21 cellular contexts compared by ENCODE assay signal in genomic region chr4:140943887-140944515, GRCh38.
DNase-seq lines count a peak whose midpoint lies in the region; ATAC-seq and TF ChIP-seq lines count a peak whose summit lies in the region.
"Had no signal": no experiment of that assay in that cellular context is flagged by ENCODE, and none has a peak within 500 bp of the region (broad histone marks: within the 10 kb centered on the region; RNA-seq: fewer than 3 reads in every experiment).

No MANE protein-coding gene starts in this region.

- H3K9ac ChIP-seq in muscle layer of colon (ENCODE audit: low read length), result no peak overlapping the region

- H3K4me1 ChIP-seq in ACC112 (ENCODE audit: control insufficient read depth, insufficient read depth, low read length, unreplicated experiment), result peaks cover 42% of the 10 kb centered on the region
- peaks cover 49% of the 10 kb centered on the region for H3K4me1 ChIP-seq in muscle layer of colon (ENCODE audit: insufficient read depth, low read length)
- H3K4me1 ChIP-seq: A549 had no signal

- ATAC-seq in GM19035 (IDR thresholded peaks at IDR 0.05; ENCODE audit: unreplicated experiment), result no peak
- ATAC-seq: A549; activated CD8-positive, alpha-beta T cell treated with anti-CD3 and anti-CD28 coated beads for 36 hours; natural killer cell treated with Interleukin-12 subunit alpha and Interleukin-12 subunit beta and Interleukin-15 and Interleukin-18, amount 100 ng/mL, for 72 hours; Right ventricle myocardium inferior; stimulated activated naive B cell treated with anti-CD40 and anti-IgM and Interleukin-4, amounts not matched to agents 10 μg/mL and 1 μg/mL and 100 μg/mL, for 72 hours had no signal

- H3K79me2 ChIP-seq in ACC112 (ENCODE audit: control insufficient read depth, insufficient read depth, low read length, unreplicated experiment), result no peaks in the 10 kb centered on the region

- H3K9me3 ChIP-seq in muscle layer of colon (ENCODE audit: low read length), result no peaks in the 10 kb centered on the region
- H3K9me3 ChIP-seq: A549 had no signal

- H3K27me3 ChIP-seq in ACC112 (ENCODE audit: insufficient read depth, low read length) (no peaks in the 10 kb centered on the region), muscle layer of colon (ENCODE audit: control insufficient read depth in 1 of 2, insufficient read depth in 2 of 2, low read length in 2 of 2) (no peaks in the 10 kb centered on the region)
- H3K27me3 ChIP-seq: cardiac muscle cell had no signal

- peak overlapping the region; percentile 40 for H3K4me3 ChIP-seq in ACC112 (ENCODE audit: low read depth, low read length)
- no peak overlapping the region for H3K4me3 ChIP-seq in cardiac fibroblast (replicated peaks in 1 of 2; ENCODE audit: low read depth in 2 of 2, low read length in 2 of 2)
- H3K4me3 ChIP-seq in muscle layer of colon (ENCODE audit: low read depth in 1 of 2, low read length in 2 of 2), result no peak overlapping the region
- no peak overlapping the region for H3K4me3 ChIP-seq in coronary artery
- H3K4me3 ChIP-seq: A549, cardiac muscle cell had no signal

- H3K27ac ChIP-seq in ACC112 (ENCODE audit: low read depth, low read length) (peak overlapping the region; percentile 89), muscle layer of colon (ENCODE audit: low read depth, low read length) (peak overlapping the region; percentile 35), coronary artery (no peak overlapping the region)
- H3K27ac ChIP-seq: A549, cardiac muscle cell had no signal

- peak overlapping the region; percentile 23 for H2AFZ ChIP-seq in ACC112 (ENCODE audit: low read length, unreplicated experiment)

- TF ChIP-seq CTCF in cardiac fibroblast (IDR thresholded peaks at IDR 0.05; ENCODE audit: low read depth, low read length), result no peak
- no peak for TF ChIP-seq CTCF in coronary artery (IDR thresholded peaks at IDR 0.05)

- H3K36me3 ChIP-seq in ACC112 (ENCODE audit: insufficient read depth, low read length) (no peaks in the 10 kb centered on the region), muscle layer of colon (ENCODE audit: insufficient read depth, low read length) (no peaks in the 10 kb centered on the region)

- DNase-seq in HT1080 (ENCODE audit: low read depth) (peak; percentile 18), cardiac fibroblast (ENCODE audit: low read depth in 2 of 2) (peak; percentile 36 to 90), GDM1 (lab: John Stamatoyannopoulos, UW) (no peak), coronary artery (ENCODE audit: low spot score) (no peak), AML-193 (lab: John Stamatoyannopoulos, UW) (no peak)
- DNase-seq: activated CD8-positive, alpha-beta T cell treated with anti-CD3 and anti-CD28 coated beads for 36 hours; activated T-cell treated with anti-CD3 and anti-CD28 coated beads, Interleukin-2, amount 50 U/mL, for 24 hours; CD4-positive, alpha-beta T cell; hippocampal formation; mammary epithelial cell; NCI-H2029 treated with DMSO at 0.1 percent for 48 hours; NCI-H524; stimulated activated naive B cell treated with anti-CD40 and anti-IgM and Interleukin-4, amounts not matched to agents 10 μg/mL and 1 μg/mL and 100 μg/mL, for 72 hours; trophoblast cell had no signal

Comparison
In these comparisons a context has a peak if more than half of its experiments do, and no peak if none do; other contexts are left out.
1. H3K27ac ChIP-seq: peak in ACC112 (single experiment) and muscle layer of colon (single experiment); none in coronary artery (0 of 2).
2. DNase-seq: peak in HT1080 (single experiment) and cardiac fibroblast (2 of 2); none in GDM1 (single experiment), coronary artery (single experiment) and AML-193 (0 of 2).